ENCODE assay signal across 30 cellular contexts in genomic region chr5:111310713-111311620, GRCh38.
A peak's percentile ranks its signal among the peaks of the same experiment; 100 is the strongest.
DNase-seq lines count a peak whose midpoint lies in the region; ATAC-seq and TF ChIP-seq lines count a peak whose summit lies in the region.
"Had no signal": no experiment of that assay in that cellular context is flagged by ENCODE, and none has a peak within 500 bp of the region (broad histone marks: within the 10 kb centered on the region; RNA-seq: fewer than 3 reads in every experiment).

No MANE protein-coding gene starts in this region.

- DNase-seq in CD4-positive, alpha-beta memory T cell, result no peak
- DNase-seq in DMS 273 treated with DMSO at 0.1 percent for 48 hours (lab: John Stamatoyannopoulos, UW), result peak; percentile 42
- no peak for DNase-seq in T-helper 17 cell
- DNase-seq in naive thymus-derived CD4-positive, alpha-beta T cell, result no peak
- no peak for DNase-seq in NCI-H2029 treated with DMSO at 0.1 percent for 48 hours (lab: John Stamatoyannopoulos, UW)
- DNase-seq in neural progenitor cell (ENCODE audit: low spot score), result no peak
- DNase-seq: activated CD4-positive, alpha-beta memory T cell treated with anti-CD3 and anti-CD28 coated beads for 36 hours; activated CD4-positive, CD25-positive, alpha-beta regulatory T cell; activated gamma-delta T cell treated with Interleukin-2 at 50 U/mL for 16 hours; anterior cingulate cortex; cortex of kidney; endodermal cell; foreskin keratinocyte; heart right ventricle; HFFc6; Karpas-422; NCI-H524 treated with DMSO at 0.1 percent for 48 hours; NK-92 treated with Interleukin-12 subunit alpha and Interleukin-12 subunit beta, amount 100 ng/mL, for 24 hours; PC-3; Right ventricle myocardium superior; stimulated activated CD4-positive, alpha-beta T cell treated with anti-CD3 and anti-CD28 coated beads, Interleukin-2, amount 100 ng/mL, for 24 hours; SW 1271; upper lobe of left lung had no signal

- TF ChIP-seq CTCF in neural progenitor cell (IDR thresholded peaks at IDR 0.05), result no peak

- no peak overlapping the region for H3K4me2 ChIP-seq in neural progenitor cell
- H3K4me2 ChIP-seq: GM23338, smooth muscle cell had no signal

- ATAC-seq in T-helper 17 cell (no peak), GM21381 (IDR thresholded peaks at IDR 0.05; ENCODE audit: unreplicated experiment) (no peak)
- no peak for ATAC-seq in naive thymus-derived CD4-positive, alpha-beta T cell
- ATAC-seq: foreskin keratinocyte, GM12878, GM23338, heart right ventricle, PC-3 had no signal

- H3F3A ChIP-seq in neural progenitor cell (ENCODE audit: low read depth), result no peaks in the 10 kb centered on the region

- peak overlapping the region in 5 of 7 donors; percentile 31 to 92 (median 68) for H3K27ac Mint-ChIP-seq in CD4-positive, alpha-beta memory T cell
- H3K27ac Mint-ChIP-seq in T-helper 17 cell, result peak overlapping the region; percentile 59
- H3K27ac Mint-ChIP-seq in naive thymus-derived CD4-positive, alpha-beta T cell, result peak overlapping the region in 8 of 9 donors; percentile 17 to 66 (median 62)
- no peak overlapping the region for H3K27ac Mint-ChIP-seq in neural progenitor cell
- H3K27ac Mint-ChIP-seq: activated CD4-positive, alpha-beta memory T cell treated with anti-CD3 and anti-CD28 coated beads for 36 hours; endodermal cell; GM23338; HFFc6 had no signal

- H3K27me3 Mint-ChIP-seq in CD4-positive, alpha-beta memory T cell, result no peaks in the 10 kb centered on the region
- H3K27me3 Mint-ChIP-seq in T-helper 17 cell (no peaks in the 10 kb centered on the region), neural progenitor cell (ENCODE audit: insufficient read depth, low read depth) (peaks cover 5% of the 10 kb centered on the region)
- no peaks in the 10 kb centered on the region for H3K27me3 Mint-ChIP-seq in naive thymus-derived CD4-positive, alpha-beta T cell
- H3K27me3 Mint-ChIP-seq: activated CD4-positive, alpha-beta memory T cell treated with anti-CD3 and anti-CD28 coated beads for 36 hours had no signal

- H3K27me3 ChIP-seq in CD4-positive, alpha-beta memory T cell (ENCODE audit: insufficient read depth, low read length), result no peaks in the 10 kb centered on the region
- no peaks in the 10 kb centered on the region for H3K27me3 ChIP-seq in naive thymus-derived CD4-positive, alpha-beta T cell (ENCODE audit: control insufficient read depth in 2 of 2, insufficient read depth in 2 of 2, low read length in 2 of 2)
- H3K27me3 ChIP-seq in neural progenitor cell, result peaks cover 21% of the 10 kb centered on the region
- H3K27me3 ChIP-seq: esophagus muscularis mucosa, foreskin keratinocyte, heart right ventricle, upper lobe of left lung had no signal

- no peak overlapping the region for H3K4me3 ChIP-seq in CD4-positive, alpha-beta memory T cell (ENCODE audit: low read length in 2 of 2)
- no peak overlapping the region for H3K4me3 ChIP-seq in naive thymus-derived CD4-positive, alpha-beta T cell (ENCODE audit: low read length)
- no peak overlapping the region for H3K4me3 ChIP-seq in neural progenitor cell
- H3K4me3 ChIP-seq: esophagus muscularis mucosa, GM12878, GM23338, heart right ventricle, smooth muscle cell, upper lobe of left lung had no signal

- H3K4me1 ChIP-seq in CD4-positive, alpha-beta memory T cell (ENCODE audit: insufficient read depth, low read length), result peaks cover 53% of the 10 kb centered on the region
- H3K4me1 ChIP-seq in naive thymus-derived CD4-positive, alpha-beta T cell (ENCODE audit: control insufficient read depth in 2 of 2, insufficient read depth in 2 of 2, low read length in 2 of 2), result peaks cover 6 to 27% of the 10 kb centered on the region in 2 donors
- H3K4me1 ChIP-seq in neural progenitor cell, result peaks cover 5% of the 10 kb centered on the region
- H3K4me1 ChIP-seq: esophagus muscularis mucosa, foreskin keratinocyte, heart right ventricle, parathyroid adenoma, upper lobe of left lung had no signal

- H2AFZ ChIP-seq in neural progenitor cell (replicated peaks), result no peak overlapping the region
- H2AFZ ChIP-seq: GM23338, parathyroid adenoma had no signal

- no peaks in the 10 kb centered on the region for H3K79me2 ChIP-seq in neural progenitor cell (ENCODE audit: low read depth)
- H3K79me2 ChIP-seq: parathyroid adenoma had no signal

- peaks cover 0 to 2% (median 0%) of the 10 kb centered on the region in 8 donors for H3K9me3 Mint-ChIP-seq in CD4-positive, alpha-beta memory T cell
- H3K9me3 Mint-ChIP-seq in naive thymus-derived CD4-positive, alpha-beta T cell, result no peaks in the 10 kb centered on the region
- no peaks in the 10 kb centered on the region for H3K9me3 Mint-ChIP-seq in neural progenitor cell
- H3K9me3 Mint-ChIP-seq: activated CD4-positive, alpha-beta memory T cell treated with anti-CD3 and anti-CD28 coated beads for 36 hours; endodermal cell; GM23338; HFFc6; neural crest cell had no signal

- POLR2A ChIA-PET in CD4-positive, alpha-beta memory T cell (lab: Charles Lee; ENCODE audit: partially characterized antibody), result no interaction called here
- POLR2A ChIA-PET in naive thymus-derived CD4-positive, alpha-beta T cell (lab: Charles Lee), result interaction anchor here (1.6 kb wide), 1 partner anchor 8 kb away, joined by 5 read pairs; no protein-coding TSS in a partner anchor

- H3K27ac ChIP-seq in CD4-positive, alpha-beta memory T cell (ENCODE audit: low read depth, low read length), result no peak overlapping the region
- peak overlapping the region; percentile 7 for H3K27ac ChIP-seq in naive thymus-derived CD4-positive, alpha-beta T cell (ENCODE audit: low read depth, low read length)
- H3K27ac ChIP-seq in neural progenitor cell, result no peak overlapping the region
- H3K27ac ChIP-seq: esophagus muscularis mucosa, foreskin keratinocyte, heart right ventricle, parathyroid adenoma, upper lobe of left lung had no signal

- no peak overlapping the region for H3K9ac ChIP-seq in neural progenitor cell
- H3K9ac ChIP-seq: parathyroid adenoma had no signal

- H3K9me3 ChIP-seq in CD4-positive, alpha-beta memory T cell (ENCODE audit: control insufficient read depth in 1 of 2, low read length in 2 of 2), result no peaks in the 10 kb centered on the region
- no peaks in the 10 kb centered on the region for H3K9me3 ChIP-seq in T-helper 17 cell (ENCODE audit: control insufficient read depth, low read length, poor library complexity, severe bottlenecking)
- H3K9me3 ChIP-seq in naive thymus-derived CD4-positive, alpha-beta T cell (ENCODE audit: control insufficient read depth in 2 of 3, low read length in 3 of 3), result no peaks in the 10 kb centered on the region
- H3K9me3 ChIP-seq in neural progenitor cell (ENCODE audit: low read depth), result no peaks in the 10 kb centered on the region
- H3K9me3 ChIP-seq: esophagus muscularis mucosa, heart right ventricle, upper lobe of left lung had no signal

- peaks cover 45 to 73% (median 59%) of the 10 kb centered on the region in 4 donors for H3K4me1 Mint-ChIP-seq in CD4-positive, alpha-beta memory T cell
- peaks cover 38% of the 10 kb centered on the region for H3K4me1 Mint-ChIP-seq in T-helper 17 cell
- H3K4me1 Mint-ChIP-seq in naive thymus-derived CD4-positive, alpha-beta T cell, result peaks cover 31 to 76% (median 72%) of the 10 kb centered on the region in 7 donors
- H3K4me1 Mint-ChIP-seq in neural progenitor cell, result peaks cover 17% of the 10 kb centered on the region

- H3K36me3 ChIP-seq in CD4-positive, alpha-beta memory T cell (ENCODE audit: insufficient read depth, low read length), result no peaks in the 10 kb centered on the region
- no peaks in the 10 kb centered on the region for H3K36me3 ChIP-seq in naive thymus-derived CD4-positive, alpha-beta T cell (ENCODE audit: control insufficient read depth in 2 of 3, insufficient read depth in 3 of 3, low read length in 3 of 3)
- no peaks in the 10 kb centered on the region for H3K36me3 ChIP-seq in neural progenitor cell
- H3K36me3 ChIP-seq: esophagus muscularis mucosa, heart right ventricle, upper lobe of left lung had no signal

- CTCF ChIA-PET in CD4-positive, alpha-beta memory T cell (lab: Charles Lee; ENCODE audit: partially characterized antibody), result interaction anchor here (1.4 kb wide), 1 partner anchor 9 kb away, joined by 3 read pairs; no protein-coding TSS in a partner anchor
- CTCF ChIA-PET in naive thymus-derived CD4-positive, alpha-beta T cell (lab: Charles Lee), result no interaction called here

- no peaks in the 10 kb centered on the region for H4K20me1 ChIP-seq in neural progenitor cell (ENCODE audit: low read depth)

- peak overlapping the region in 3 of 8 donors; percentile 9 to 31 (median 13) for H3K4me3 Mint-ChIP-seq in CD4-positive, alpha-beta memory T cell
- no peak overlapping the region for H3K4me3 Mint-ChIP-seq in T-helper 17 cell
- H3K4me3 Mint-ChIP-seq in naive thymus-derived CD4-positive, alpha-beta T cell, result peak overlapping the region in 6 of 10 donors; percentile 1 to 43 (median 40)
- no peak overlapping the region for H3K4me3 Mint-ChIP-seq in neural progenitor cell
- H3K4me3 Mint-ChIP-seq: activated CD4-positive, alpha-beta memory T cell treated with anti-CD3 and anti-CD28 coated beads for 36 hours; endodermal cell; GM23338; HFFc6; neural crest cell had no signal

- H3K36me3 Mint-ChIP-seq in CD4-positive, alpha-beta memory T cell, result peaks cover 0 to 3% of the 10 kb centered on the region in 2 donors
- no peaks in the 10 kb centered on the region for H3K36me3 Mint-ChIP-seq in T-helper 17 cell (ENCODE audit: low read depth)
- H3K36me3 Mint-ChIP-seq in naive thymus-derived CD4-positive, alpha-beta T cell, result peaks cover 0 to 4% (median 0%) of the 10 kb centered on the region in 5 donors
- no peaks in the 10 kb centered on the region for H3K36me3 Mint-ChIP-seq in neural progenitor cell
- H3K36me3 Mint-ChIP-seq: activated CD4-positive, alpha-beta memory T cell treated with anti-CD3 and anti-CD28 coated beads for 36 hours had no signal

- intact Hi-C loops in CD4-positive, alpha-beta memory T cell (cut with micrococcal nuclease), result no loop called here
- intact Hi-C loops in naive thymus-derived CD4-positive, alpha-beta T cell (cut with micrococcal nuclease), result no loop called here

Comparison
In these comparisons a context has a peak if more than half of its experiments do, and no peak if none do; other contexts are left out.
1. H3K4me3 Mint-ChIP-seq: peak in naive thymus-derived CD4-positive, alpha-beta T cell (6 of 10); none in T-helper 17 cell (single experiment) and neural progenitor cell (single experiment).